Comparison of ENCODE assay signal across 8 cellular contexts in genomic region chr12:109053382-109054123, GRCh38. TPM values are rescaled to one million over a fixed set of nuclear protein-coding genes. Genes with fewer than 3 reads are reported as not detected.
A peak's percentile ranks its signal among the peaks of the same experiment; 100 is the strongest.
DNase-seq lines count a peak whose midpoint lies in the region; ATAC-seq, FAIRE-seq and TF ChIP-seq lines count a peak whose summit lies in the region.

No MANE protein-coding gene starts in this region.

- DNase-seq in endothelial cell of umbilical vein (ENCODE audit: low read depth, low spot score) (no peak), neuronal stem cell (ENCODE audit: low spot score) (no peak), mucosa of gallbladder (ENCODE audit: low spot score) (no peak), 8988T (no peak), ureter (ENCODE audit: low spot score) (no peak)

- POLR2A ChIA-PET in endothelial cell of umbilical vein (lab: Charles Lee), result interaction anchor here (0.6 kb wide), 1 partner anchor 362 kb away, joined by 4 read pairs; no protein-coding TSS in a partner anchor

- TF ChIP-seq CTCF in VCaP (conservative IDR thresholded peaks at IDR 0.05) (no peak), endothelial cell of umbilical vein (IDR thresholded peaks at IDR 0.05; ENCODE audit: extremely low read depth in 1 of 2, insufficient read depth in 1 of 2, low read depth in 1 of 2, low read length in 2 of 2) (no peak)

- no peak overlapping the region for H2BK120ac ChIP-seq in neuronal stem cell (ENCODE audit: low read depth, low read length)

- H3K4me1 ChIP-seq in endothelial cell of umbilical vein (ENCODE audit: control insufficient read depth, extremely low read depth, insufficient read depth, low read length) (peaks cover 10% of the 10 kb centered on the region), neuronal stem cell (ENCODE audit: control insufficient read depth in 2 of 2, insufficient read depth in 1 of 2, low read depth in 1 of 2, low read length in 2 of 2) (peaks cover 4 to 12% of the 10 kb centered on the region in 2 donors)

- H2BK12ac ChIP-seq in neuronal stem cell (ENCODE audit: low read length), result no peak overlapping the region

- no peak overlapping the region for H3K4ac ChIP-seq in neuronal stem cell (ENCODE audit: low read length)

- H3K4me3 ChIP-seq in endothelial cell of umbilical vein (replicated peaks in 1 of 3; ENCODE audit: insufficient read depth in 1 of 3, low read depth in 1 of 3, low read length in 3 of 3) (peak overlapping the region; percentile 72 to 93 (median 88)), neuronal stem cell (ENCODE audit: low read length in 2 of 2) (peak overlapping the region; percentile 98 to 99)

- H2AFZ ChIP-seq in endothelial cell of umbilical vein (ENCODE audit: low read depth, low read length) (peak overlapping the region; percentile 96), neuronal stem cell (ENCODE audit: low read length) (peak overlapping the region; percentile 99)

- dilution Hi-C loops in endothelial cell of umbilical vein (cut with MboI; ENCODE audit: extremely low pct_ligation_motif_present, low sequenced_read_pairs), result no loop called here

- H4K20me1 ChIP-seq in endothelial cell of umbilical vein (replicated peaks; ENCODE audit: control insufficient read depth, extremely low read depth, insufficient read depth, low read length), result no peaks in the 10 kb centered on the region

- H3K9ac ChIP-seq in endothelial cell of umbilical vein (replicated peaks; ENCODE audit: extremely low read depth, insufficient read depth, low read length), result peak overlapping the region; percentile 83
- H3K9ac ChIP-seq in neuronal stem cell (ENCODE audit: low read depth, low read length, poor library complexity), result no peak overlapping the region

- H2BK5ac ChIP-seq in neuronal stem cell (ENCODE audit: low read length), result peak overlapping the region; percentile 93

- peak; percentile 36 for ATAC-seq in GM18858 (IDR thresholded peaks at IDR 0.05; ENCODE audit: unreplicated experiment)
- ATAC-seq in HG03064 (IDR thresholded peaks at IDR 0.05; ENCODE audit: low read depth, unreplicated experiment), result peak; percentile 59

- no peak overlapping the region for H3K23ac ChIP-seq in neuronal stem cell (ENCODE audit: low read depth, low read length, poor library complexity)

- H3K79me2 ChIP-seq in endothelial cell of umbilical vein (ENCODE audit: control insufficient read depth, insufficient read depth, low read length), result no peaks in the 10 kb centered on the region

- H3K18ac ChIP-seq in neuronal stem cell (ENCODE audit: low read length), result no peak overlapping the region

- BruUV-seq in endothelial cell of umbilical vein (replicated peaks; lab: Mats Ljungman, UMichigan), result TSS peak; percentile 35

- H2AK5ac ChIP-seq in neuronal stem cell (ENCODE audit: low read depth, low read length), result no peak overlapping the region

- WGBS in neuronal stem cell (ENCODE audit: extremely low coverage in 2 of 2, insufficient read length in 2 of 2, insufficient replicate concordance in 1 of 2), 2 donors, result no CpG with 5 or more reads among the region's 9 CpGs

- CTCF ChIA-PET in endothelial cell of umbilical vein (lab: Charles Lee), result interaction anchor here (1.2 to 1.7 kb wide), 2 partner anchors 58 kb away, joined by 3 to 6 read pairs; no protein-coding TSS in a partner anchor

- no peak for TF ChIP-seq POLR2A in endothelial cell of umbilical vein (IDR thresholded peaks at IDR 0.05; ENCODE audit: low read depth, low read length)

- peaks cover 4% of the 10 kb centered on the region for H3K79me1 ChIP-seq in neuronal stem cell (ENCODE audit: low read depth, low read length)

- H3K27me3 ChIP-seq in endothelial cell of umbilical vein (ENCODE audit: control insufficient read depth in 2 of 2, insufficient read depth in 2 of 2, low read length in 2 of 2) (no peaks in the 10 kb centered on the region), neuronal stem cell (ENCODE audit: control insufficient read depth in 3 of 3, insufficient read depth in 3 of 3, low read depth in 1 of 3, low read length in 3 of 3) (no peaks in the 10 kb centered on the region)

- FAIRE-seq in endothelial cell of umbilical vein (lab: Jason Lieb, UNC), result no peak

- H3K36me3 ChIP-seq in endothelial cell of umbilical vein (ENCODE audit: control insufficient read depth in 2 of 2, extremely low read depth in 1 of 2, insufficient read depth in 2 of 2, low read length in 2 of 2), result peaks cover 0 to 4% of the 10 kb centered on the region in 2 experiments
- peaks cover 2 to 13% of the 10 kb centered on the region in 2 donors for H3K36me3 ChIP-seq in neuronal stem cell (replicated peaks in 1 of 2; ENCODE audit: control insufficient read depth in 2 of 2, insufficient read depth in 2 of 2, low read length in 2 of 2)

- H3K4me2 ChIP-seq in endothelial cell of umbilical vein (ENCODE audit: insufficient read depth, low read length) (peak overlapping the region; percentile 76), neuronal stem cell (ENCODE audit: insufficient read depth, low read length, poor library complexity, severe bottlenecking) (peak overlapping the region; percentile 94)

- intact Hi-C loops in endothelial cell of umbilical vein (cut with micrococcal nuclease), result no loop called here

- H3K9me1 ChIP-seq in endothelial cell of umbilical vein (replicated peaks; ENCODE audit: control insufficient read depth, extremely low read depth, insufficient read depth, low read length), result no peaks in the 10 kb centered on the region

- H4K8ac ChIP-seq in neuronal stem cell (ENCODE audit: low read depth, low read length), result no peak overlapping the region

- H3K9me3 ChIP-seq in endothelial cell of umbilical vein (replicated peaks; ENCODE audit: control insufficient read depth, insufficient read depth, low read length), result no peaks in the 10 kb centered on the region
- H3K9me3 ChIP-seq in neuronal stem cell (replicated peaks in 1 of 2; ENCODE audit: control insufficient read depth in 2 of 2, insufficient read depth in 1 of 2, low read depth in 1 of 2, low read length in 2 of 2), result no peaks in the 10 kb centered on the region

- no peak overlapping the region for H4K91ac ChIP-seq in neuronal stem cell (ENCODE audit: low read depth, low read length, poor library complexity)

- no peak overlapping the region for H2BK15ac ChIP-seq in neuronal stem cell (ENCODE audit: low read length)

- peak overlapping the region; percentile 87; the same call in 1 of the 2 replicates for H3K27ac ChIP-seq in VCaP
- H3K27ac ChIP-seq in endothelial cell of umbilical vein (ENCODE audit: insufficient read depth, low read depth, low read length), result no peak overlapping the region
- H3K27ac ChIP-seq in neuronal stem cell (replicated peaks; ENCODE audit: low read length), result no peak overlapping the region

- no peak overlapping the region for H3K14ac ChIP-seq in neuronal stem cell (ENCODE audit: low read length)

TF ChIP-seq in endothelial cell of umbilical vein, 7 proteins besides CTCF, POLR2A, EP300 and RAD21 (continues in another document):
- no peak for TF ChIP-seq POLR2AphosphoS5 (IDR thresholded peaks at IDR 0.05; ENCODE audit: insufficient read depth, low read depth, low read length)

RNA-seq across cellular contexts. Expression of gene USP30, which starts 1.2 kb away (rescaled TPM):
- total RNA-seq in endothelial cell of umbilical vein, result 12.9 and 14.2 TPM in 2 replicates
- polyA plus RNA-seq in endothelial cell of umbilical vein, result 24.3 and 34.7 TPM in 2 replicates
- polyA plus RNA-seq in endothelial cell of umbilical vein (2011; cell fraction: cytosol; rRNA removed), result 11.6 and 13.8 TPM in 2 replicates
- 21.8 and 24.3 TPM in 2 replicates for polyA plus RNA-seq in endothelial cell of umbilical vein (2011; cell fraction: nucleus; rRNA removed)
- 7.3 TPM in 2 replicates for polyA plus RNA-seq in endothelial cell of umbilical vein (2012)
- polyA minus RNA-seq in endothelial cell of umbilical vein, result 23.1 and 36.3 TPM in 2 replicates
- 5.9 TPM for polyA minus RNA-seq in endothelial cell of umbilical vein (2011; cell fraction: cytosol; rRNA and poly(A)+ RNA removed)
- 7.0 and 12.3 TPM in 2 replicates for polyA minus RNA-seq in endothelial cell of umbilical vein (2011; cell fraction: nucleus; rRNA and poly(A)+ RNA removed)
- polyA plus RNA-seq in neuronal stem cell (2013, experiment 1 of 2), result 17.8 TPM
- 16.3 TPM for polyA plus RNA-seq in neuronal stem cell (2013, experiment 2 of 2)
- total RNA-seq in mucosa of gallbladder, result 20.4 TPM
- 10.6 TPM for total RNA-seq in ureter

RNA-seq across cellular contexts. Expression of gene SVOP, which starts 32.7 kb away (rescaled TPM):
- total RNA-seq in endothelial cell of umbilical vein (not detected in 2 replicates), mucosa of gallbladder (0.03 TPM), ureter (not detected)
- polyA plus RNA-seq in endothelial cell of umbilical vein, result not detected in 2 replicates
- polyA plus RNA-seq in endothelial cell of umbilical vein (2011; cell fraction: cytosol; rRNA removed), result not detected in 2 replicates
- polyA plus RNA-seq in endothelial cell of umbilical vein (2011; cell fraction: nucleus; rRNA removed), result not detected in 2 replicates
- not detected in 2 replicates for polyA plus RNA-seq in endothelial cell of umbilical vein (2012)
- not detected in 2 replicates for polyA minus RNA-seq in endothelial cell of umbilical vein
- polyA minus RNA-seq in endothelial cell of umbilical vein (2011; cell fraction: cytosol; rRNA and poly(A)+ RNA removed), result not detected
- not detected in 2 replicates for polyA minus RNA-seq in endothelial cell of umbilical vein (2011; cell fraction: nucleus; rRNA and poly(A)+ RNA removed)
- polyA plus RNA-seq in neuronal stem cell (2013, experiment 1 of 2), result 0.01 TPM
- polyA plus RNA-seq in neuronal stem cell (2013, experiment 2 of 2), result 0.04 TPM

RNA-seq across cellular contexts. Expression of gene ALKBH2, which starts 39.7 kb away (rescaled TPM):
- total RNA-seq in endothelial cell of umbilical vein, result 5.4 TPM in 2 replicates
- 5.9 and 7.3 TPM in 2 replicates for polyA plus RNA-seq in endothelial cell of umbilical vein
- 6.6 and 7.2 TPM in 2 replicates for polyA plus RNA-seq in endothelial cell of umbilical vein (2011; cell fraction: cytosol; rRNA removed)
- polyA plus RNA-seq in endothelial cell of umbilical vein (2011; cell fraction: nucleus; rRNA removed), result 17.5 and 21.2 TPM in 2 replicates
- 13.4 and 13.6 TPM in 2 replicates for polyA plus RNA-seq in endothelial cell of umbilical vein (2012)
- 4.1 and 5.5 TPM in 2 replicates for polyA minus RNA-seq in endothelial cell of umbilical vein
- 12.8 TPM for polyA minus RNA-seq in endothelial cell of umbilical vein (2011; cell fraction: cytosol; rRNA and poly(A)+ RNA removed)
- polyA minus RNA-seq in endothelial cell of umbilical vein (2011; cell fraction: nucleus; rRNA and poly(A)+ RNA removed), result 4.5 and 5.4 TPM in 2 replicates
- 26.3 TPM for polyA plus RNA-seq in neuronal stem cell (2013, experiment 1 of 2)
- polyA plus RNA-seq in neuronal stem cell (2013, experiment 2 of 2), result 26.4 TPM
- 8.3 TPM for total RNA-seq in mucosa of gallbladder
- total RNA-seq in ureter, result 28.6 TPM

RNA-seq across cellular contexts. Expression of gene UNG, which starts 43.8 kb away (rescaled TPM):
- total RNA-seq in endothelial cell of umbilical vein, result 45.4 and 46.7 TPM in 2 replicates
- polyA plus RNA-seq in endothelial cell of umbilical vein, result 17.1 and 21.5 TPM in 2 replicates
- polyA plus RNA-seq in endothelial cell of umbilical vein (2011; cell fraction: cytosol; rRNA removed), result 26.4 and 30.1 TPM in 2 replicates
- polyA plus RNA-seq in endothelial cell of umbilical vein (2011; cell fraction: nucleus; rRNA removed), result 16.5 and 22.5 TPM in 2 replicates
- polyA plus RNA-seq in endothelial cell of umbilical vein (2012), result 34.4 and 40.7 TPM in 2 replicates
- polyA minus RNA-seq in endothelial cell of umbilical vein, result 11.5 and 12.2 TPM in 2 replicates
- polyA minus RNA-seq in endothelial cell of umbilical vein (2011; cell fraction: cytosol; rRNA and poly(A)+ RNA removed), result 17.3 TPM
- polyA minus RNA-seq in endothelial cell of umbilical vein (2011; cell fraction: nucleus; rRNA and poly(A)+ RNA removed), result 7.6 and 8.9 TPM in 2 replicates
- 51.4 TPM for polyA plus RNA-seq in neuronal stem cell (2013, experiment 1 of 2)
- polyA plus RNA-seq in neuronal stem cell (2013, experiment 2 of 2), result 50.5 TPM
- 30.8 TPM for total RNA-seq in mucosa of gallbladder
- 25.1 TPM for total RNA-seq in ureter
